11 cellular contexts compared by ENCODE assay signal in genomic region chr12:55982319-55982936, GRCh38. TPM values are rescaled to one million over a fixed set of nuclear protein-coding genes. Genes with fewer than 3 reads are reported as not detected.
DNase-seq lines count a peak whose midpoint lies in the region; ATAC-seq, FAIRE-seq and TF ChIP-seq lines count a peak whose summit lies in the region.
"Had no signal": no experiment of that assay in that cellular context is flagged by ENCODE, and none has a peak within 500 bp of the region (broad histone marks: within the 10 kb centered on the region; RNA-seq: fewer than 3 reads in every experiment).

No MANE protein-coding gene starts in this region.

- no peak overlapping the region for H2AFZ ChIP-seq in K562 (ENCODE audit: low read depth, low read length)

- H3K27ac ChIP-seq in K562 (ENCODE audit: extremely low read depth, low read depth, low read length), result peak overlapping the region; percentile 25; the same call in 1 of the 3 replicates
- H3K27ac ChIP-seq in gastroesophageal sphincter, result no peak overlapping the region
- H3K27ac ChIP-seq: brain microvascular endothelial cell, foreskin keratinocyte had no signal

- H3K79me2 ChIP-seq in K562 (ENCODE audit: control insufficient read depth, insufficient read depth, low read length), result peaks cover 8% of the 10 kb centered on the region; the same call in 2 of the 3 replicates

- TF ChIP-seq CTCF in GM12865 (IDR thresholded peaks at IDR 0.05; ENCODE audit: insufficient read depth, low read depth, low read length, missing control alignments) (no peak), K562 (IDR thresholded peaks at IDR 0.05 in 2 of 3, conservative IDR thresholded peaks at IDR 0.05 in 1 of 3; ENCODE audit: insufficient read depth in 2 of 3, low read depth in 1 of 3, low read length in 3 of 3) (no peak), gastroesophageal sphincter (IDR thresholded peaks at IDR 0.05) (no peak)

- no peak for TF ChIP-seq RAD21 in K562 (CRISPR knock-in tag; conservative IDR thresholded peaks at IDR 0.05 in 1 of 2, IDR thresholded peaks at IDR 0.05 in 1 of 2)

- H3K4me3 ChIP-seq in GM12865 (ENCODE audit: low read depth, low read length) (no peak overlapping the region), K562 (no peak overlapping the region), gastroesophageal sphincter (no peak overlapping the region)

- H3K27me3 ChIP-seq in K562 (ENCODE audit: control insufficient read depth in 2 of 2, insufficient read depth in 2 of 2, low read length in 2 of 2) (no peaks in the 10 kb centered on the region), gastroesophageal sphincter (no peaks in the 10 kb centered on the region)
- H3K27me3 ChIP-seq: brain microvascular endothelial cell, foreskin keratinocyte had no signal

- 60% methylated on average over 3 of the region's 3 CpGs for WGBS in K562 (ENCODE audit: insufficient coverage, low coverage, missing lambda C conversion rate)
- WGBS in gastroesophageal sphincter (ENCODE audit: low coverage in 1 of 2), 2 donors, result 63 to 72% methylated on average over 3 of the region's 3 CpGs

- peaks cover 43% of the 10 kb centered on the region for H3K36me3 ChIP-seq in K562 (ENCODE audit: control insufficient read depth, insufficient read depth, low read length)
- peaks cover 0 to 58% of the 10 kb centered on the region in 2 donors for H3K36me3 ChIP-seq in gastroesophageal sphincter

- POLR2A ChIA-PET in K562 (lab: Yijun Ruan, JAX), result interaction anchor here (0.6 to 5.9 kb wide), 4 partner anchors 8 to 253 kb away, joined by 3 to 49 read pairs (median 5); partner anchors contain the start of genes CD63 and RAB5B

- ATAC-seq in GM21390 (IDR thresholded peaks at IDR 0.05; ENCODE audit: unreplicated experiment) (peak; percentile 77), HG03354 (IDR thresholded peaks at IDR 0.05; ENCODE audit: poor library complexity, severe bottlenecking, unreplicated experiment) (peak; percentile 94), K562 (peak; percentile 52), gastroesophageal sphincter (no peak)
- ATAC-seq: Panc1 had no signal

- DNase-seq in GM12865 (ENCODE audit: low read depth), result peak; percentile 69
- DNase-seq in K562 (ENCODE audit: extremely low read depth in 1 of 4, low spot score in 3 of 4), result no peak
- no peak for DNase-seq in epidermal melanocyte (ENCODE audit: insufficient read length, low spot score)
- DNase-seq in cerebellar cortex (ENCODE audit: low spot score), result no peak
- DNase-seq in NCI-H774 (lab: John Stamatoyannopoulos, UW), result no peak

- no peaks in the 10 kb centered on the region for H3K9me3 ChIP-seq in K562 (replicated peaks; ENCODE audit: control insufficient read depth, insufficient read depth, low read depth, low read length)
- H3K9me3 ChIP-seq in gastroesophageal sphincter, result no peaks in the 10 kb centered on the region

- peaks cover 9 to 10% of the 10 kb centered on the region in 2 experiments; a peak in 4 of 5 replicates for H3K4me1 ChIP-seq in K562 (replicated peaks in 1 of 2; ENCODE audit: control insufficient read depth in 2 of 2, insufficient read depth in 2 of 2, low read length in 2 of 2)
- H3K4me1 ChIP-seq in gastroesophageal sphincter, result peaks cover 0 to 23% (median 0%) of the 10 kb centered on the region in 3 donors
- H3K4me1 ChIP-seq: foreskin keratinocyte had no signal

- FAIRE-seq in K562 (lab: Jason Lieb, UNC), result no peak

- no peak for TF ChIP-seq EP300 in K562 (IDR thresholded peaks at IDR 0.05; ENCODE audit: low read length)
- no peak for TF ChIP-seq EP300 in gastroesophageal sphincter (IDR thresholded peaks at IDR 0.05)

- TF ChIP-seq POLR2A in K562 (conservative IDR thresholded peaks at IDR 0.05), result no peak
- TF ChIP-seq POLR2A in gastroesophageal sphincter (IDR thresholded peaks at IDR 0.05), result no peak

- CTCF ChIA-PET in K562 (lab: Yijun Ruan, JAX; ENCODE audit: low intra/inter-chr PET ratio), result interaction anchor here (0.7 kb wide), 1 partner anchor 63 kb away, joined by 4 read pairs; no protein-coding TSS in a partner anchor

- BruUV-seq in K562 (replicated peaks; lab: Mats Ljungman, UMichigan), result no TSS peak

- no peaks in the 10 kb centered on the region for H3K9me1 ChIP-seq in K562 (ENCODE audit: control insufficient read depth, insufficient read depth, low read length)

- no peak overlapping the region for H3K4me2 ChIP-seq in K562 (ENCODE audit: insufficient read depth, low read length)

- H3K9ac ChIP-seq in K562 (ENCODE audit: insufficient read depth in 1 of 2, low read depth in 2 of 2, low read length in 2 of 2), result peak overlapping the region in 1 of 2 experiments; percentile 28; a peak in 1 of 4 replicates

- no peaks in the 10 kb centered on the region; the same call in 1 of the 2 replicates for H4K20me1 ChIP-seq in K562 (replicated peaks; ENCODE audit: control insufficient read depth, insufficient read depth, low read length)

- intact Hi-C loops in K562 (cut with micrococcal nuclease), result no loop called here

- in situ Hi-C loops in K562 (cut with MboI), result no loop called here

RNA-seq across cellular contexts. Expression of gene RAB5B, which starts 8.6 kb away (rescaled TPM):
- 74.2 and 106 TPM in 2 replicates for total RNA-seq in K562 (2011; cell fraction: chromatin; rRNA removed; ENCODE audit: low replicate concordance)
- total RNA-seq in K562 (2011; cell fraction: nucleolus; rRNA removed), result 56.2 and 58.3 TPM in 2 replicates
- total RNA-seq in K562 (2011; cell fraction: nucleoplasm; rRNA removed), result 79.6 and 100 TPM in 2 replicates
- total RNA-seq in K562 (2014; rRNA removed) (14.3 and 18.2 TPM in 2 replicates), K562 (2014; rRNA removed; fragmentation: Illumina TruSeq; extraction: Trizol) (24.7 and 25.2 TPM in 2 replicates), K562 (2015; rRNA removed; fragmentation: Illumina TruSeq; extraction: Trizol) (20.8 and 22.0 TPM in 2 replicates), K562 (2021) (33.7 and 35.1 TPM in 2 replicates), gastroesophageal sphincter (100 to 1,000 TPM; 113 to 169 (median 142) TPM)
- polyA plus RNA-seq in K562 (2011; rRNA removed) (73.8 and 79.6 TPM in 2 replicates), K562 (2014; fragmentation: Illumina TruSeq; extraction: Trizol) (39.7 and 49.4 TPM in 2 replicates), K562 (2014; fragmentation: Nextera tagmentation; extraction: Ambion mirVana) (10 to 100 TPM in 1 of 2 experiments, 1 to 10 TPM in 1; 6.8 to 12.2 TPM), K562 (2014; rRNA removed) (29.5 and 37.1 TPM in 2 replicates)
- 46.7 and 81.7 TPM in 2 replicates for polyA plus RNA-seq in K562 (2011; cell fraction: cytosol; rRNA removed)
- polyA plus RNA-seq in K562 (2011; cell fraction: nucleus; rRNA removed), result 47.0 and 59.0 TPM in 2 replicates
- polyA plus RNA-seq in K562 (2012), result 30.1 and 47.5 TPM in 2 replicates
- 71.3 and 77.5 TPM in 2 replicates for polyA minus RNA-seq in K562 (2011; rRNA and poly(A)+ RNA removed)
- 31.7 and 33.6 TPM in 2 replicates for polyA minus RNA-seq in K562 (2011; cell fraction: cytosol; rRNA and poly(A)+ RNA removed)
- polyA minus RNA-seq in K562 (2011; cell fraction: nucleus; rRNA and poly(A)+ RNA removed), result 13.5 and 26.8 TPM in 2 replicates

RNA-seq across cellular contexts. Expression of gene SUOX, which starts 14.6 kb away (rescaled TPM):
- 64.5 and 126 TPM in 2 replicates for total RNA-seq in K562 (2011; cell fraction: chromatin; rRNA removed; ENCODE audit: low replicate concordance)
- 67.9 and 78.4 TPM in 2 replicates for total RNA-seq in K562 (2011; cell fraction: nucleolus; rRNA removed)
- total RNA-seq in K562 (2011; cell fraction: nucleoplasm; rRNA removed), result 78.7 and 91.5 TPM in 2 replicates
- total RNA-seq in K562 (2014; rRNA removed), result 21.3 and 30.1 TPM in 2 replicates
- total RNA-seq in K562 (2014; rRNA removed; fragmentation: Illumina TruSeq; extraction: Trizol), result 18.1 and 22.9 TPM in 2 replicates
- 29.9 and 30.0 TPM in 2 replicates for total RNA-seq in K562 (2015; rRNA removed; fragmentation: Illumina TruSeq; extraction: Trizol)
- total RNA-seq in K562 (2021), result 23.7 and 25.8 TPM in 2 replicates
- polyA plus RNA-seq in K562 (2011; rRNA removed), result 31.2 and 31.5 TPM in 2 replicates
- 33.1 and 43.9 TPM in 2 replicates for polyA plus RNA-seq in K562 (2011; cell fraction: cytosol; rRNA removed)
- polyA plus RNA-seq in K562 (2011; cell fraction: nucleus; rRNA removed), result 62.5 and 76.6 TPM in 2 replicates
- polyA plus RNA-seq in K562 (2012), result 26.9 and 29.9 TPM in 2 replicates
- polyA plus RNA-seq in K562 (2014; fragmentation: Illumina TruSeq; extraction: Trizol), result 32.2 and 39.7 TPM in 2 replicates
- polyA plus RNA-seq in K562 (2014; fragmentation: Nextera tagmentation; extraction: Ambion mirVana), result 10 to 100 TPM in 1 of 2 experiments, 1 to 10 TPM in 1; 9.2 to 21.6 TPM
- 25.4 and 27.9 TPM in 2 replicates for polyA plus RNA-seq in K562 (2014; rRNA removed)
- 30.3 and 35.2 TPM in 2 replicates for polyA minus RNA-seq in K562 (2011; rRNA and poly(A)+ RNA removed)
- polyA minus RNA-seq in K562 (2011; cell fraction: cytosol; rRNA and poly(A)+ RNA removed), result 16.8 and 19.6 TPM in 2 replicates
- 24.4 and 37.4 TPM in 2 replicates for polyA minus RNA-seq in K562 (2011; cell fraction: nucleus; rRNA and poly(A)+ RNA removed)
- total RNA-seq in gastroesophageal sphincter, result 10 to 100 TPM; 17.3 to 30.7 (median 24.0) TPM

RNA-seq across cellular contexts. Expression of gene CDK2, which starts 15.8 kb away (rescaled TPM):
- 59.4 and 105 TPM in 2 replicates for total RNA-seq in K562 (2011; cell fraction: chromatin; rRNA removed; ENCODE audit: low replicate concordance)
- 83.6 and 91.2 TPM in 2 replicates for total RNA-seq in K562 (2011; cell fraction: nucleolus; rRNA removed)
- 82.4 and 85.6 TPM in 2 replicates for total RNA-seq in K562 (2011; cell fraction: nucleoplasm; rRNA removed)
- 83.6 and 101 TPM in 2 replicates for total RNA-seq in K562 (2014; rRNA removed)
- 96.5 and 116 TPM in 2 replicates for total RNA-seq in K562 (2014; rRNA removed; fragmentation: Illumina TruSeq; extraction: Trizol)
- 106 and 111 TPM in 2 replicates for total RNA-seq in K562 (2015; rRNA removed; fragmentation: Illumina TruSeq; extraction: Trizol)
- 110 and 133 TPM in 2 replicates for total RNA-seq in K562 (2021)
- 200 and 213 TPM in 2 replicates for polyA plus RNA-seq in K562 (2011; rRNA removed)
- 130 and 203 TPM in 2 replicates for polyA plus RNA-seq in K562 (2011; cell fraction: cytosol; rRNA removed)
- polyA plus RNA-seq in K562 (2011; cell fraction: nucleus; rRNA removed), result 271 and 421 TPM in 2 replicates
- polyA plus RNA-seq in K562 (2012), result 106 and 139 TPM in 2 replicates
- polyA plus RNA-seq in K562 (2014; fragmentation: Illumina TruSeq; extraction: Trizol), result 129 and 166 TPM in 2 replicates
- 10 to 100 TPM; 17.4 to 26.4 TPM for polyA plus RNA-seq in K562 (2014; fragmentation: Nextera tagmentation; extraction: Ambion mirVana)
- 109 and 114 TPM in 2 replicates for polyA plus RNA-seq in K562 (2014; rRNA removed)
- polyA minus RNA-seq in K562 (2011; rRNA and poly(A)+ RNA removed), result 58.7 and 86.0 TPM in 2 replicates
- polyA minus RNA-seq in K562 (2011; cell fraction: cytosol; rRNA and poly(A)+ RNA removed), result 48.2 and 82.6 TPM in 2 replicates
- 31.2 and 44.9 TPM in 2 replicates for polyA minus RNA-seq in K562 (2011; cell fraction: nucleus; rRNA and poly(A)+ RNA removed)
- 10 to 100 TPM; 22.1 to 54.4 (median 31.2) TPM for total RNA-seq in gastroesophageal sphincter

RNA-seq across cellular contexts. Expression of gene PMEL, which starts 16.6 kb away (rescaled TPM):
- 2.5 and 8.4 TPM in 2 replicates for total RNA-seq in K562 (2011; cell fraction: chromatin; rRNA removed; ENCODE audit: low replicate concordance)
- total RNA-seq in K562 (2011; cell fraction: nucleolus; rRNA removed), result 3.4 and 4.2 TPM in 2 replicates
- total RNA-seq in K562 (2011; cell fraction: nucleoplasm; rRNA removed), result 5.3 and 6.1 TPM in 2 replicates
- total RNA-seq in K562 (2014; rRNA removed) (0.36 and 0.78 TPM in 2 replicates), K562 (2014; rRNA removed; fragmentation: Illumina TruSeq; extraction: Trizol) (0.96 and 1.1 TPM in 2 replicates), K562 (2015; rRNA removed; fragmentation: Illumina TruSeq; extraction: Trizol) (0.54 and 0.72 TPM in 2 replicates), K562 (2021) (0.96 and 0.98 TPM in 2 replicates), gastroesophageal sphincter (1 to 10 TPM in 1 of 4 donors, under 1 TPM in 2, not detected in 1; 0.20 to 4.7 (median 0.67) TPM)
- polyA plus RNA-seq in K562 (2011; rRNA removed) (2.0 and 2.8 TPM in 2 replicates), K562 (2014; fragmentation: Illumina TruSeq; extraction: Trizol) (1.4 and 1.9 TPM in 2 replicates), K562 (2014; fragmentation: Nextera tagmentation; extraction: Ambion mirVana) (under 1 TPM; 0.39 to 0.68 TPM), K562 (2014; rRNA removed) (1.1 and 2.5 TPM in 2 replicates)
- polyA plus RNA-seq in K562 (2011; cell fraction: cytosol; rRNA removed), result 2.1 and 2.8 TPM in 2 replicates
- polyA plus RNA-seq in K562 (2011; cell fraction: nucleus; rRNA removed), result 9.6 and 10.1 TPM in 2 replicates
- polyA plus RNA-seq in K562 (2012), result 0.81 and 1.9 TPM in 2 replicates
- polyA minus RNA-seq in K562 (2011; rRNA and poly(A)+ RNA removed), result 1.5 and 1.6 TPM in 2 replicates
- polyA minus RNA-seq in K562 (2011; cell fraction: cytosol; rRNA and poly(A)+ RNA removed), result not detected in 2 replicates
- polyA minus RNA-seq in K562 (2011; cell fraction: nucleus; rRNA and poly(A)+ RNA removed), result 1.2 and 1.6 TPM in 2 replicates

RNA-seq across cellular contexts. Expression of gene IKZF4, which starts 38.4 kb away (rescaled TPM):
- total RNA-seq in K562 (2011; cell fraction: chromatin; rRNA removed; ENCODE audit: low replicate concordance), result 32.0 and 35.8 TPM in 2 replicates
- 14.9 and 21.0 TPM in 2 replicates for total RNA-seq in K562 (2011; cell fraction: nucleolus; rRNA removed)
- total RNA-seq in K562 (2011; cell fraction: nucleoplasm; rRNA removed), result 29.4 and 36.0 TPM in 2 replicates
- 1.9 and 3.9 TPM in 2 replicates for total RNA-seq in K562 (2014; rRNA removed)
- total RNA-seq in K562 (2014; rRNA removed; fragmentation: Illumina TruSeq; extraction: Trizol), result 2.8 TPM in 2 replicates
- total RNA-seq in K562 (2015; rRNA removed; fragmentation: Illumina TruSeq; extraction: Trizol), result 3.6 and 4.6 TPM in 2 replicates
- total RNA-seq in K562 (2021), result 16.0 and 16.3 TPM in 2 replicates
- 6.7 and 8.2 TPM in 2 replicates for polyA plus RNA-seq in K562 (2011; rRNA removed)
- 7.7 and 10.7 TPM in 2 replicates for polyA plus RNA-seq in K562 (2011; cell fraction: cytosol; rRNA removed)
- polyA plus RNA-seq in K562 (2011; cell fraction: nucleus; rRNA removed), result 19.0 and 35.6 TPM in 2 replicates
- 9.7 and 17.3 TPM in 2 replicates for polyA plus RNA-seq in K562 (2012)
- polyA plus RNA-seq in K562 (2014; fragmentation: Illumina TruSeq; extraction: Trizol), result 13.5 and 16.0 TPM in 2 replicates
- polyA plus RNA-seq in K562 (2014; fragmentation: Nextera tagmentation; extraction: Ambion mirVana), result 1 to 10 TPM; 2.8 to 3.6 TPM
- 6.4 and 10.2 TPM in 2 replicates for polyA plus RNA-seq in K562 (2014; rRNA removed)
- 8.0 and 8.6 TPM in 2 replicates for polyA minus RNA-seq in K562 (2011; rRNA and poly(A)+ RNA removed)
- polyA minus RNA-seq in K562 (2011; cell fraction: cytosol; rRNA and poly(A)+ RNA removed), result 10.7 and 13.7 TPM in 2 replicates
- 5.8 and 6.8 TPM in 2 replicates for polyA minus RNA-seq in K562 (2011; cell fraction: nucleus; rRNA and poly(A)+ RNA removed)
- 1 to 10 TPM; 5.1 to 7.3 (median 6.5) TPM for total RNA-seq in gastroesophageal sphincter
